In the genomic region with DNA sequence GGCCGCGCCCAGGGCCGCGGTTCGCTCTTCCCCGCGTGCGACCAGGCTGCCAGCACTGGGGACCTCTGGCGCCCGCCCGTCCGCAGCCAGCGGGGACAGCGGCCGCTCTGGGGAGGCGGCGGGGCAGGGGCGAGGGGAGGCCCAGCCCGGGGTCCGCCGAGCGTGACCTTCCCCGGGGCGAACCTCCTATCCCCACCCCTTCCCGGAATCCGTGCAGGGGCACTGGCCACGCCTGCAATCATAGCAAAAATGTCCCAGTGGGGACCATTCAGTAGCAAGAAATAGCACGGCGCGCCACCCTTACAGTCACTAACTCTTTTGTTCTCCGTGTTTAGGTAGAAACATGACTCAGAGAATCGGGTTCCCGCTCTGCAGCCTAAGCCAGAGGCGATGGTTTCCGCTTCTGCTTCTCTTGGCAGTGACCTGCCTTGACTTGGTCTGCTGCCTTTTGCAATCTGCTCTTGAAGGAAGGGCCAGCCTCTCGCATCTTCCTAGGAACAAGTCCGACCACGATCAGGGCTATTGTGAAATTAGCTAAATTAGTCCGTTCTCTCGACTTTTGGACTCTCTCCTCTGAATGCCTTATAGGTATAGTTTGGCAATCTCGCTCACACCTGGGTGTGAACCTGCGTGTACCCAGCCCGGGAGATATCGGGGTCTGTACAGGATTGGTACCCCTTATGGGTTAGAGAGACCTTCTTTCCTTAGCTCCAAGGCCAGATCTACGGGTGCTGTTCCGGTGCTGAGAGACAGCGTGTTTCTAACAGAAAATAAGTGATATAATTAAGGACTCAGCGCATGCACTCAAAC, we compare ENCODE assay signal across 1 cellular context.
TF ChIP-seq lines count a peak whose summit lies in the region.

No MANE protein-coding gene starts in this region.

TF ChIP-seq in GM23338, 12 proteins besides CTCF, POLR2A, EP300 and RAD21 (continued from another document):
- TF ChIP-seq, protein P1, sequence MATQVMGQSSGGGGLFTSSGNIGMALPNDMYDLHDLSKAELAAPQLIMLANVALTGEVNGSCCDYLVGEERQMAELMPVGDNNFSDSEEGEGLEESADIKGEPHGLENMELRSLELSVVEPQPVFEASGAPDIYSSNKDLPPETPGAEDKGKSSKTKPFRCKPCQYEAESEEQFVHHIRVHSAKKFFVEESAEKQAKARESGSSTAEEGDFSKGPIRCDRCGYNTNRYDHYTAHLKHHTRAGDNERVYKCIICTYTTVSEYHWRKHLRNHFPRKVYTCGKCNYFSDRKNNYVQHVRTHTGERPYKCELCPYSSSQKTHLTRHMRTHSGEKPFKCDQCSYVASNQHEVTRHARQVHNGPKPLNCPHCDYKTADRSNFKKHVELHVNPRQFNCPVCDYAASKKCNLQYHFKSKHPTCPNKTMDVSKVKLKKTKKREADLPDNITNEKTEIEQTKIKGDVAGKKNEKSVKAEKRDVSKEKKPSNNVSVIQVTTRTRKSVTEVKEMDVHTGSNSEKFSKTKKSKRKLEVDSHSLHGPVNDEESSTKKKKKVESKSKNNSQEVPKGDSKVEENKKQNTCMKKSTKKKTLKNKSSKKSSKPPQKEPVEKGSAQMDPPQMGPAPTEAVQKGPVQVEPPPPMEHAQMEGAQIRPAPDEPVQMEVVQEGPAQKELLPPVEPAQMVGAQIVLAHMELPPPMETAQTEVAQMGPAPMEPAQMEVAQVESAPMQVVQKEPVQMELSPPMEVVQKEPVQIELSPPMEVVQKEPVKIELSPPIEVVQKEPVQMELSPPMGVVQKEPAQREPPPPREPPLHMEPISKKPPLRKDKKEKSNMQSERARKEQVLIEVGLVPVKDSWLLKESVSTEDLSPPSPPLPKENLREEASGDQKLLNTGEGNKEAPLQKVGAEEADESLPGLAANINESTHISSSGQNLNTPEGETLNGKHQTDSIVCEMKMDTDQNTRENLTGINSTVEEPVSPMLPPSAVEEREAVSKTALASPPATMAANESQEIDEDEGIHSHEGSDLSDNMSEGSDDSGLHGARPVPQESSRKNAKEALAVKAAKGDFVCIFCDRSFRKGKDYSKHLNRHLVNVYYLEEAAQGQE (IDR thresholded peaks at IDR 0.05; ENCODE audit: unreplicated experiment): no peak
- no peak for TF ChIP-seq EZH2phosphoT487 (IDR thresholded peaks at IDR 0.05; ENCODE audit: unreplicated experiment)
